In genomic region chrX:52914704-52915103, GRCh38 we compare ENCODE assay signal across 9 cellular contexts. TPM values are rescaled to one million over a fixed set of nuclear protein-coding genes. Genes with fewer than 3 reads are reported as not detected.
"Had no signal": no experiment of that assay in that cellular context is flagged by ENCODE, and none has a peak within 500 bp of the region (broad histone marks: within the 10 kb centered on the region; RNA-seq: fewer than 3 reads in every experiment).

No MANE protein-coding gene starts in this region.

RNA-seq across cellular contexts. Expression of gene XAGE3, which starts 46.8 kb away (rescaled TPM):
- total RNA-seq: LHCN-M2, MCF 10A, NCI-H460, OCI-LY7, PC-9, Right ventricle myocardium inferior, RPMI7951, SJCRH30, SK-MEL-5 had no signal
